In the genomic region with DNA sequence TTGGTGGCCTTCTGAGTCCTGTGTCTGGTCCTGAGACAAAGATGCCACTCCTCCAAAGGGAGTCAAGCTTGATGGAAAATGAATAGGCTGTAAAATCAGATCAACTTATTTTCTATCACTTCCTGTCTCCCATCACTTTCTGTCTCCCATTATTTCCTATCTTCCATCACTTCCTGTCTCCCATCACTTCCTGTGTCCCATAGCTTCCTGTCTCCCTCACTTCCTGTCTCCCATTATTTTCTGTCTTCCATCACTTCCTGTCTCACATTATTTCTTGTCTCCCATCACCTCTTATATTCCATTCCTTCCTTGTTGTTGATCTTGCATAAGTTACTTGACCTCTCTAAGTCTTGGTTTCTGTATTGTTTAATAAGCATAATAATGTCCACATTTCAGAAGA, we compare ENCODE assay signal across 17 cellular contexts.
DNase-seq lines count a peak whose midpoint lies in the region; ATAC-seq, FAIRE-seq and TF ChIP-seq lines count a peak whose summit lies in the region.
"Had no signal": no experiment of that assay in that cellular context is flagged by ENCODE, and none has a peak within 500 bp of the region (broad histone marks: within the 10 kb centered on the region; RNA-seq: fewer than 3 reads in every experiment).

No MANE protein-coding gene starts in this region.

- H3K27ac ChIP-seq in HepG2 (ENCODE audit: extremely low read length, insufficient read depth, low read length) (no peak overlapping the region), right lobe of liver (no peak overlapping the region), HEK293 (ENCODE audit: extremely low read depth, low read depth, low read length) (no peak overlapping the region), GM12878 (ENCODE audit: control insufficient read depth, insufficient read depth) (no peak overlapping the region)
- H3K27ac ChIP-seq: A549 had no signal

- TF ChIP-seq RAD21 in HepG2 (CRISPR knock-in tag; IDR thresholded peaks at IDR 0.05) = no peak
- no peak for TF ChIP-seq RAD21 in GM12878 (IDR thresholded peaks at IDR 0.05; ENCODE audit: insufficient read depth, low read depth, low read length)

- DNase-seq in HepG2 (ENCODE audit: low spot score) (no peak), right lobe of liver (no peak), GM12878 (ENCODE audit: low read depth, low spot score) (no peak), T-helper 1 cell (no peak), NCI-H2081 treated with DMSO at 0.1 percent for 48 hours (lab: John Stamatoyannopoulos, UW) (no peak)
- DNase-seq: Caco-2; CD8-positive, alpha-beta memory T cell; EL; GOT3; Kasumi-1 had no signal

- ATAC-seq in HepG2 (no peak), right lobe of liver (no peak), GM12878 (no peak), HG03175 (IDR thresholded peaks at IDR 0.05; ENCODE audit: unreplicated experiment) (no peak)
- ATAC-seq: A549 had no signal

- no peak for TF ChIP-seq POLR2A in HepG2 (IDR thresholded peaks at IDR 0.05; ENCODE audit: insufficient read depth in 1 of 2, low read depth in 2 of 2, low read length in 2 of 2)
- TF ChIP-seq POLR2A in right lobe of liver (IDR thresholded peaks at IDR 0.05) = no peak
- no peak for TF ChIP-seq POLR2A in GM12878 (IDR thresholded peaks at IDR 0.05; ENCODE audit: low read depth, low read length)

- RAD21 ChIA-PET in GM12878 (lab: Charles Lee; ENCODE audit: unreplicated experiment) = no interaction called here

- TF ChIP-seq CTCF in HepG2 (CRISPR knock-in tag; IDR thresholded peaks at IDR 0.05) = no peak
- no peak for TF ChIP-seq CTCF in right lobe of liver (IDR thresholded peaks at IDR 0.05)
- TF ChIP-seq CTCF in HEK293 (tag by site-specific recombination; IDR thresholded peaks at IDR 0.05) = no peak
- no peak for TF ChIP-seq CTCF in GM12878 (IDR thresholded peaks at IDR 0.05 in 2 of 3, conservative IDR thresholded peaks at IDR 0.05 in 1 of 3; ENCODE audit: control insufficient read depth in 2 of 3, extremely low read depth in 1 of 3, insufficient read depth in 1 of 3, low read depth in 3 of 3, low read length in 3 of 3)

- H4K20me1 ChIP-seq in HepG2 (ENCODE audit: insufficient read depth, low read length) (no peaks in the 10 kb centered on the region), GM12878 (ENCODE audit: control insufficient read depth, insufficient read depth) (no peaks in the 10 kb centered on the region)

- H3K9me3 ChIP-seq in HepG2 (ENCODE audit: low read length) (peaks cover 15% of the 10 kb centered on the region), right lobe of liver (no peaks in the 10 kb centered on the region), HEK293 (ENCODE audit: control insufficient read depth, insufficient read depth, low read depth, low read length) (no peaks in the 10 kb centered on the region), GM12878 (replicated peaks; ENCODE audit: control insufficient read depth, insufficient read depth, low read length) (no peaks in the 10 kb centered on the region; the same call in 2 of the 3 replicates)
- H3K9me3 ChIP-seq: A549, Caco-2, HAP-1 had no signal

- H3K4me1 ChIP-seq in HepG2 (ENCODE audit: insufficient read depth, low read length) (no peaks in the 10 kb centered on the region), right lobe of liver (no peaks in the 10 kb centered on the region), HEK293 (ENCODE audit: control insufficient read depth, insufficient read depth, low read length) (no peaks in the 10 kb centered on the region), GM12878 (ENCODE audit: control insufficient read depth, insufficient read depth, low read length) (no peaks in the 10 kb centered on the region)
- H3K4me1 ChIP-seq: A549, Caco-2, HAP-1 had no signal

- SMC1A ChIA-PET in GM12878 (lab: Charles Lee; ENCODE audit: uncharacterized antibody, unreplicated experiment) = no interaction called here

- no peak overlapping the region for H3K4me3 ChIP-seq in HepG2 (replicated peaks in 1 of 3; ENCODE audit: insufficient read depth in 1 of 3, low read depth in 2 of 3, low read length in 3 of 3)
- H3K4me3 ChIP-seq in right lobe of liver = no peak overlapping the region
- no peak overlapping the region for H3K4me3 ChIP-seq in HEK293 (ENCODE audit: low read depth, low read length)
- H3K4me3 ChIP-seq in GM12878 = no peak overlapping the region
- H3K4me3 ChIP-seq: A549, HAP-1 had no signal

- POLR2A ChIA-PET in HepG2 (lab: Yijun Ruan, JAX) = no interaction called here
- POLR2A ChIA-PET in HEK293 (lab: Yijun Ruan, JAX) = no interaction called here
- POLR2A ChIA-PET in GM12878 (lab: Charles Lee) = no interaction called here

- H2AFZ ChIP-seq in HepG2 (ENCODE audit: low read length) (no peak overlapping the region), GM12878 (ENCODE audit: control insufficient read depth, low read depth, low read length) (no peak overlapping the region)

- BruUV-seq in HepG2 (replicated peaks; lab: Mats Ljungman, UMichigan) (no TSS peak), GM12878 (replicated peaks; lab: Mats Ljungman, UMichigan) (no TSS peak)

- H3K9ac ChIP-seq in HepG2 (ENCODE audit: insufficient read depth, low read depth, low read length) (no peak overlapping the region), GM12878 (ENCODE audit: control insufficient read depth, insufficient read depth, low read length) (no peak overlapping the region)

- FAIRE-seq in HepG2 (lab: Jason Lieb, UNC) (no peak), GM12878 (lab: Jason Lieb, UNC) (no peak)
- FAIRE-seq: A549, G401.6, GM12892, HTR-8/SVneo had no signal

- TF ChIP-seq EP300 in HepG2 (IDR thresholded peaks at IDR 0.05; ENCODE audit: low read depth in 2 of 2, low read length in 2 of 2) = no peak
- TF ChIP-seq EP300 in HepG2 (CRISPR knock-in tag; IDR thresholded peaks at IDR 0.05; ENCODE audit: borderline replicate concordance) = no peak
- TF ChIP-seq EP300 in GM12878 (IDR thresholded peaks at IDR 0.05; ENCODE audit: borderline replicate concordance in 1 of 2, control insufficient read depth in 1 of 2, low read depth in 2 of 2, low read length in 2 of 2) = no peak

- in situ Hi-C loops in HepG2 (cut with HindIII; ENCODE audit: extremely low pct_ligation_motif_present, low pct_unique_long_range_greater_than_20kb) (loop anchor here (25.0 kb wide), 1 partner anchor 1121 kb away; no protein-coding TSS in a partner anchor), GM12878 (cut with MboI) (no loop called here)

- H3K4me2 ChIP-seq in HepG2 (ENCODE audit: low read depth, low read length) (no peak overlapping the region), GM12878 (ENCODE audit: control insufficient read depth, insufficient read depth) (no peak overlapping the region)
- H3K4me2 ChIP-seq: A549 had no signal

- intact Hi-C loops in HepG2 (cut with micrococcal nuclease; ENCODE audit: unreplicated experiment) = no loop called here
- intact Hi-C loops in right lobe of liver (cut with DNase I) = no loop called here
- intact Hi-C loops in GM12878 (cut with micrococcal nuclease; ENCODE audit: unreplicated experiment) = no loop called here

- CTCF ChIA-PET in HepG2 (lab: Yijun Ruan, JAX; ENCODE audit: low intra/inter-chr PET ratio, low total read pairs) (no interaction called here), HEK293 (lab: Yijun Ruan, JAX) (no interaction called here), GM12878 (lab: Yijun Ruan, JAX) (no interaction called here)

- H3K27me3 ChIP-seq in HepG2 (ENCODE audit: control insufficient read depth in 1 of 2, insufficient read depth in 2 of 2, low read length in 2 of 2) = no peaks in the 10 kb centered on the region
- H3K27me3 ChIP-seq in right lobe of liver = no peaks in the 10 kb centered on the region
- H3K27me3 ChIP-seq in GM12878 (replicated peaks in 1 of 2; ENCODE audit: control insufficient read depth in 2 of 2, insufficient read depth in 2 of 2, low read length in 1 of 2) = no peaks in the 10 kb centered on the region

- H3K79me2 ChIP-seq in HepG2 (ENCODE audit: insufficient read depth, low read length) = no peaks in the 10 kb centered on the region
- H3K79me2 ChIP-seq in GM12878 (ENCODE audit: control insufficient read depth, insufficient read depth, low read length) = no peaks in the 10 kb centered on the region

- H3K36me3 ChIP-seq in HepG2 (replicated peaks in 1 of 2; ENCODE audit: control insufficient read depth in 1 of 2, insufficient read depth in 2 of 2, low read length in 2 of 2) (no peaks in the 10 kb centered on the region), right lobe of liver (no peaks in the 10 kb centered on the region), HEK293 (ENCODE audit: control insufficient read depth in 2 of 2, insufficient read depth in 1 of 2, low read length in 2 of 2) (no peaks in the 10 kb centered on the region), GM12878 (ENCODE audit: control insufficient read depth in 2 of 2, insufficient read depth in 2 of 2, low read length in 1 of 2) (no peaks in the 10 kb centered on the region)
- H3K36me3 ChIP-seq: HAP-1 had no signal

TF ChIP-seq in HepG2, 621 proteins besides CTCF, POLR2A, EP300 and RAD21 (continues in another document):
- TF ChIP-seq TEAD2 (CRISPR knock-in tag; IDR thresholded peaks at IDR 0.05) = no peak

TF ChIP-seq in HEK293, 187 proteins besides CTCF, POLR2A, EP300 and RAD21 (continues in another document):
- no peak for TF ChIP-seq ZNF600 (tag by site-specific recombination; IDR thresholded peaks at IDR 0.05)

TF ChIP-seq in GM12878, 131 proteins besides CTCF, POLR2A, EP300 and RAD21 (continues in another document):
- no peak for TF ChIP-seq TAF1 (IDR thresholded peaks at IDR 0.05; ENCODE audit: borderline replicate concordance, low read depth, low read length)
- no peak for TF ChIP-seq NBN (IDR thresholded peaks at IDR 0.05)
- no peak for TF ChIP-seq IKZF2 (IDR thresholded peaks at IDR 0.05)
- no peak for TF ChIP-seq SMARCA5 (IDR thresholded peaks at IDR 0.05)
- no peak for TF ChIP-seq CREM (IDR thresholded peaks at IDR 0.05; ENCODE audit: low read depth)
- TF ChIP-seq BACH1 (IDR thresholded peaks at IDR 0.05; ENCODE audit: borderline replicate concordance) = no peak
- TF ChIP-seq GABPA (IDR thresholded peaks at IDR 0.05; ENCODE audit: low read depth) = peak; percentile 37; the same call in 1 of the 2 replicates
